ENCODE assay signal across 1 cellular context in the genomic region with DNA sequence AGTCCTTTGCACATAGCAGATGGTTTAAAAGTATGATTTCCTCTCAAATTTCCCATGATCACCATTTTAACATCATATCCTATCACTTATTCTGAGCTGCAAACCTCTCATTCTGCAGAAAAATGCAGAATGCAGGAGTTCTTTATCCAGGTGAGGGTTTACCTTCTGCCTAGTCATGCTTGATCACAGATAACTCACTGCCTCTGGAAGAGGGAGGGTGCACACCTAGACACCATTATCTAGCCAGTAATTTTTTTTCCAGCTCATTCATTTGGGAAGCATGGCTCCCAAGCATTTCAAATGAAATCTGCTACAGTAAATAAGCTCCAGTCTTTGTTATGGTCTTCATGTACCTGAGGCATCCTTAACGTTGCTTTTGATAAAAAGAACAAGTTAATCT.
A peak's percentile ranks its signal among the peaks of the same experiment; 100 is the strongest.
TF ChIP-seq lines count a peak whose summit lies in the region.

No MANE protein-coding gene starts in this region.

TF ChIP-seq in K562, 482 proteins besides CTCF, POLR2A, EP300 and RAD21:
- TF ChIP-seq, protein P1, sequence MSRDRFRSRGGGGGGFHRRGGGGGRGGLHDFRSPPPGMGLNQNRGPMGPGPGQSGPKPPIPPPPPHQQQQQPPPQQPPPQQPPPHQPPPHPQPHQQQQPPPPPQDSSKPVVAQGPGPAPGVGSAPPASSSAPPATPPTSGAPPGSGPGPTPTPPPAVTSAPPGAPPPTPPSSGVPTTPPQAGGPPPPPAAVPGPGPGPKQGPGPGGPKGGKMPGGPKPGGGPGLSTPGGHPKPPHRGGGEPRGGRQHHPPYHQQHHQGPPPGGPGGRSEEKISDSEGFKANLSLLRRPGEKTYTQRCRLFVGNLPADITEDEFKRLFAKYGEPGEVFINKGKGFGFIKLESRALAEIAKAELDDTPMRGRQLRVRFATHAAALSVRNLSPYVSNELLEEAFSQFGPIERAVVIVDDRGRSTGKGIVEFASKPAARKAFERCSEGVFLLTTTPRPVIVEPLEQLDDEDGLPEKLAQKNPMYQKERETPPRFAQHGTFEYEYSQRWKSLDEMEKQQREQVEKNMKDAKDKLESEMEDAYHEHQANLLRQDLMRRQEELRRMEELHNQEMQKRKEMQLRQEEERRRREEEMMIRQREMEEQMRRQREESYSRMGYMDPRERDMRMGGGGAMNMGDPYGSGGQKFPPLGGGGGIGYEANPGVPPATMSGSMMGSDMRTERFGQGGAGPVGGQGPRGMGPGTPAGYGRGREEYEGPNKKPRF (IDR thresholded peaks at IDR 0.05; ENCODE audit: low read depth, low read length) = no peak
- TF ChIP-seq NFE2 (IDR thresholded peaks at IDR 0.05; ENCODE audit: low read depth) = peak; percentile 14; the same call in 1 of the 2 replicates
